8 cellular contexts compared by ENCODE assay signal in the genomic region with DNA sequence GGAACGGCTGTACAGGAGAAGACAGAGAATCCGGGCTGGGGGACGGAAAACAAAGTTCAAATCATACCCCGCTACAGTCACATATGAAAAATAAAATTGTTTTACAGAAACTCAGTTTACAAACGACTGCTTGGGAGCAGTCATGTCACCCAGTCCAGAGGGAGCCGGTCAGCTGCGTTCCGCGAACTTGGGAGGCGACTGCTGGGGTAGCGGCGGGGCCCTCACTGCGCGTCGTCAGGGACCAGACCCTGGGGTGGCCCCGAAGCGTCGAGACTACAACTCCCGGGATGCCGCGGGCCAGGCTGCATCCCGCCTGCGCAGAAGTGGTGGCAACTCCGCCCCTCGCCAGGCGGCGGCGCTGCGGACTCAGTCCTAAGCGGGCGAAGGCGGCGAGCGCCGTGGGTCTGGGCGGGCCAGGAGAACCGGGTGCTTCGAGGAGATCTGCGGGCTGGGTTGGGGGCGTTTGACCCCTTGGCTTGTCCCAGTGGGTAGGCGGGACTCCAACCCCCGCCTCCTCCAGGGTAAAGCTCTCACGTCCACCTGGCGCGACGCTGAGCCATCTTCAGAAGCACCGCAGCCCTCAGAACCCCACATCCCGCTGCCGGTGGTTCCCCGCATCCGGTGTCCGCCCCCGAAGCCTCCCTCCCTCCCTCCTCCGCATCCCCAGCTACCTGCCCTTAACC. TPM values are rescaled to one million over a fixed set of nuclear protein-coding genes. Genes with fewer than 3 reads are reported as not detected.
A peak's percentile ranks its signal among the peaks of the same experiment; 100 is the strongest.
DNase-seq lines count a peak whose midpoint lies in the region; ATAC-seq and TF ChIP-seq lines count a peak whose summit lies in the region.

No MANE protein-coding gene starts in this region.

- TF ChIP-seq CTCF in VCaP (conservative IDR thresholded peaks at IDR 0.05) (peak; percentile 97), breast epithelium (IDR thresholded peaks at IDR 0.05) (peak; percentile 88 to 95 (median 95))

- H3K36me3 Mint-ChIP-seq in immature natural killer cell: peaks cover 0 to 4% (median 4%) of the 10 kb centered on the region in 3 donors

- H3K27ac Mint-ChIP-seq in immature natural killer cell: peak overlapping the region; percentile 97 to 99 (median 98)

- H3K4me1 Mint-ChIP-seq in immature natural killer cell: peaks cover 57 to 72% of the 10 kb centered on the region in 2 donors

- H3K27ac ChIP-seq in VCaP (peak overlapping the region; percentile 78; the same call in 1 of the 2 replicates), breast epithelium (peak overlapping the region; percentile 94 to 95)

- no peaks in the 10 kb centered on the region for H3K9me3 Mint-ChIP-seq in immature natural killer cell

- H3K4me1 ChIP-seq in breast epithelium: no peaks in the 10 kb centered on the region

- peak; percentile 95 for DNase-seq in AG08396 (ENCODE audit: low spot score)
- peak; percentile 74 for DNase-seq in NCI-H2171 treated with DMSO at 0.1 percent for 48 hours (lab: John Stamatoyannopoulos, UW)
- peak; percentile 92 to 94 for DNase-seq in breast epithelium (ENCODE audit: low spot score in 2 of 2)
- DNase-seq in immature natural killer cell: peak; percentile 91 to 92 (median 91)
- DNase-seq in smooth muscle cell of the brain vasculature (ENCODE audit: low read depth, low spot score): peak; percentile 72

- peak overlapping the region; percentile 92 to 100 (median 96) for H3K4me3 Mint-ChIP-seq in immature natural killer cell

- no peaks in the 10 kb centered on the region for H3K36me3 ChIP-seq in breast epithelium

- TF ChIP-seq POLR2A in breast epithelium (IDR thresholded peaks at IDR 0.05): peak; percentile 63

- peaks cover 10 to 18% (median 10%) of the 10 kb centered on the region in 3 donors for H3K27me3 Mint-ChIP-seq in immature natural killer cell (ENCODE audit: low read depth in 3 of 3)

- ATAC-seq in GM18873 (IDR thresholded peaks at IDR 0.05; ENCODE audit: low FRiP score, unreplicated experiment) (peak; percentile 78), HG03108 (IDR thresholded peaks at IDR 0.05; ENCODE audit: unreplicated experiment) (peak; percentile 83)

- no peaks in the 10 kb centered on the region for H3K27me3 ChIP-seq in breast epithelium

- H3K4me3 ChIP-seq in breast epithelium: peak overlapping the region; percentile 52 to 79 (median 63)

- H3K9me3 ChIP-seq in breast epithelium: no peaks in the 10 kb centered on the region

- intact Hi-C loops in breast epithelium (cut with DNase I; ENCODE audit: low total_unique reads): no loop called here

RNA-seq across cellular contexts. Expression of a gene that starts 4.0 kb away (rescaled TPM):
- 1 to 10 TPM; 1.2 to 3.2 (median 1.3) TPM for total RNA-seq in breast epithelium
- polyA plus RNA-seq in immature natural killer cell: 1 to 10 TPM in 1 of 3 donors, under 1 TPM in 2; 0.26 to 1.4 (median 0.49) TPM

RNA-seq across cellular contexts. Expression of a gene that starts 11.1 kb away (rescaled TPM):
- 1,000 to 10,000 TPM; 1,664 to 2,064 (median 2,058) TPM for total RNA-seq in breast epithelium
- 10 to 100 TPM in 1 of 3 donors, not detected in 2; 23.0 TPM for polyA plus RNA-seq in immature natural killer cell

RNA-seq across cellular contexts. Expression of a gene that starts 11.4 kb away (rescaled TPM):
- total RNA-seq in breast epithelium: 100 to 1,000 TPM in 1 of 3 donors, 10 to 100 TPM in 2; 18.3 to 102 (median 35.4) TPM
- 100 to 1,000 TPM; 101 to 106 (median 103) TPM for polyA plus RNA-seq in immature natural killer cell

RNA-seq across cellular contexts. Expression of a gene that starts 18.3 kb away (rescaled TPM):
- 1 to 10 TPM in 1 of 3 donors, under 1 TPM in 2; 0.59 to 1.6 (median 0.80) TPM for total RNA-seq in breast epithelium
- 1 to 10 TPM in 2 of 3 donors, under 1 TPM in 1; 0.92 to 1.9 (median 1.1) TPM for polyA plus RNA-seq in immature natural killer cell

RNA-seq across cellular contexts. Expression of a gene that starts 27.0 kb away (rescaled TPM):
- total RNA-seq in breast epithelium: 1 to 10 TPM in 1 of 3 donors, under 1 TPM in 1, not detected in 1; 0.16 to 5.0 TPM
- not detected for polyA plus RNA-seq in immature natural killer cell

Comparison
In these comparisons a context has a peak if more than half of its experiments do, and no peak if none do; other contexts are left out.
1. Peak in every context shown above with its lines: DNase-seq, ATAC-seq, H3K4me3 ChIP-seq and H3K27ac ChIP-seq.